Comparison of ENCODE assay signal across 11 cellular contexts in genomic region chr10:14086596-14086995, GRCh38.
DNase-seq lines count a peak whose midpoint lies in the region; ATAC-seq and TF ChIP-seq lines count a peak whose summit lies in the region.
"Had no signal": no experiment of that assay in that cellular context is flagged by ENCODE, and none has a peak within 500 bp of the region (broad histone marks: within the 10 kb centered on the region; RNA-seq: fewer than 3 reads in every experiment).

No MANE protein-coding gene starts in this region.

- DNase-seq in HFFc6, result peak; percentile 22
- peak; percentile 39 for DNase-seq in amniotic epithelial cell (ENCODE audit: low read depth)
- DNase-seq in fibroblast of the aortic adventitia (ENCODE audit: low read depth), result peak; percentile 16
- DNase-seq in NOMO-1 treated with dmso at 0.1 percent for 144 hours (lab: John Stamatoyannopoulos, UW; ENCODE audit: unreplicated experiment), result no peak
- no peak for DNase-seq in NCI-H524 treated with DMSO at 0.1 percent for 48 hours (lab: John Stamatoyannopoulos, UW)
- DNase-seq: NCI-H1694 treated with DMSO at 0.1 percent for 48 hours, Peyer's patch, SHP77 had no signal

- TF ChIP-seq CTCF in HFFc6 (IDR thresholded peaks at IDR 0.05) (no peak), fibroblast of the aortic adventitia (IDR thresholded peaks at IDR 0.05; ENCODE audit: insufficient read depth, low read length) (no peak)

- ATAC-seq in GM21367 (IDR thresholded peaks at IDR 0.05; ENCODE audit: unreplicated experiment) (no peak), GM21515 (IDR thresholded peaks at IDR 0.05; ENCODE audit: unreplicated experiment) (no peak)

- no peak overlapping the region; the same call in 1 of the 2 replicates for H3K27ac Mint-ChIP-seq in HFFc6

- peak overlapping the region; percentile 51; the same call in 1 of the 2 replicates for H3K4me3 Mint-ChIP-seq in HFFc6

- no peak overlapping the region for H3K4me3 ChIP-seq in fibroblast of the aortic adventitia (ENCODE audit: low read depth, low read length)
- H3K4me3 ChIP-seq: BLaER1, Peyer's patch had no signal

- no peaks in the 10 kb centered on the region for H3K36me3 Mint-ChIP-seq in HFFc6 (ENCODE audit: low read depth)

- no peaks in the 10 kb centered on the region for H3K9me3 Mint-ChIP-seq in HFFc6

- H3K4me1 Mint-ChIP-seq in HFFc6 (ENCODE audit: low read depth), result peaks cover 24% of the 10 kb centered on the region

- peaks cover 3% of the 10 kb centered on the region for H3K27me3 Mint-ChIP-seq in HFFc6 (ENCODE audit: insufficient read depth)

Comparison
In these comparisons a context has a peak if more than half of its experiments do, and no peak if none do; other contexts are left out.
1. DNase-seq: peak in HFFc6 (single experiment), amniotic epithelial cell (single experiment) and fibroblast of the aortic adventitia (single experiment); none in NOMO-1 treated with dmso at 0.1 percent for 144 hours (single experiment) and NCI-H524 treated with DMSO at 0.1 percent for 48 hours (single experiment).